12 cellular contexts compared by ENCODE assay signal in genomic region chr2:51511002-51511401, GRCh38.
A peak's percentile ranks its signal among the peaks of the same experiment; 100 is the strongest.
DNase-seq lines count a peak whose midpoint lies in the region; ATAC-seq and TF ChIP-seq lines count a peak whose summit lies in the region.
"Had no signal": no experiment of that assay in that cellular context is flagged by ENCODE, and none has a peak within 500 bp of the region (broad histone marks: within the 10 kb centered on the region; RNA-seq: fewer than 3 reads in every experiment).

No MANE protein-coding gene starts in this region.

- H3K4me3 ChIP-seq in Karpas-422 (ENCODE audit: low read length) (no peak overlapping the region), lower lobe of right lung (no peak overlapping the region), coronary artery (no peak overlapping the region)

- no peaks in the 10 kb centered on the region for H3K9me2 ChIP-seq in Karpas-422 (replicated peaks; ENCODE audit: insufficient read depth, low read length)

- peak overlapping the region; percentile 30; the same call in 1 of the 2 replicates for H2AFZ ChIP-seq in Karpas-422 (ENCODE audit: low read length)

- H3K27me3 ChIP-seq in Karpas-422 (ENCODE audit: low read length) = 0 out of 2 replicates have a peak, but pooled peaks cover 4% of the 10 kb centered on the region
- no peaks in the 10 kb centered on the region for H3K27me3 ChIP-seq in lower lobe of right lung (ENCODE audit: low read depth)
- H3K27me3 ChIP-seq: BLaER1 treated with 17β-estradiol and CSF1 and Interleukin-3, amounts not matched to agents 10 nM and 100 nM had no signal

- H3K36me3 ChIP-seq in Karpas-422 (ENCODE audit: insufficient read depth, low read length) (no peaks in the 10 kb centered on the region), lower lobe of right lung (no peaks in the 10 kb centered on the region)
- H3K36me3 ChIP-seq: BLaER1 treated with 17β-estradiol and CSF1 and Interleukin-3, amounts not matched to agents 10 nM and 100 nM had no signal

- H3K27ac ChIP-seq in Karpas-422 (ENCODE audit: low read length) (no peak overlapping the region), lower lobe of right lung (no peak overlapping the region), coronary artery (no peak overlapping the region)

- no peaks in the 10 kb centered on the region for H4K20me1 ChIP-seq in Karpas-422 (ENCODE audit: insufficient read depth, low read depth, low read length)
- H4K20me1 ChIP-seq: BLaER1 treated with 17β-estradiol and CSF1 and Interleukin-3, amounts not matched to agents 10 nM and 100 nM had no signal

- TF ChIP-seq CTCF in lower lobe of right lung (IDR thresholded peaks at IDR 0.05) (no peak), coronary artery (IDR thresholded peaks at IDR 0.05) (no peak)

- peak; percentile 83 for ATAC-seq in GM18868 (IDR thresholded peaks at IDR 0.05; ENCODE audit: unreplicated experiment)
- ATAC-seq in GM21786 (IDR thresholded peaks at IDR 0.05; ENCODE audit: unreplicated experiment) = peak; percentile 90
- peak; percentile 13 to 55 for ATAC-seq in lower lobe of right lung
- no peak for ATAC-seq in HG02973 (IDR thresholded peaks at IDR 0.05; ENCODE audit: unreplicated experiment)

- no peak overlapping the region for H3K9ac ChIP-seq in Karpas-422 (ENCODE audit: low read length)

- H3K9me3 ChIP-seq in Karpas-422 (ENCODE audit: low read length) (no peaks in the 10 kb centered on the region), lower lobe of right lung (no peaks in the 10 kb centered on the region)
- H3K9me3 ChIP-seq: BLaER1 treated with 17β-estradiol and CSF1 and Interleukin-3, amounts not matched to agents 10 nM and 100 nM had no signal

- DNase-seq in Karpas-422 = peak; percentile 48
- no peak for DNase-seq in lower lobe of right lung
- no peak for DNase-seq in NCI-H1105 treated with DMSO at 0.1 percent for 48 hours (lab: John Stamatoyannopoulos, UW)
- DNase-seq in coronary artery (ENCODE audit: low spot score) = no peak
- no peak for DNase-seq in NK-92 (lab: John Stamatoyannopoulos, UW; ENCODE audit: unreplicated experiment)
- DNase-seq: activated CD4-positive, alpha-beta T cell treated with anti-CD3 and anti-CD28 coated beads, Interleukin-2, amount 10 ng/mL, durations not matched to agents 7 days and 5 days; NCI-H2081 treated with DMSO at 0.1 percent for 48 hours; T-helper 1 cell had no signal

- no peaks in the 10 kb centered on the region for H3K79me2 ChIP-seq in Karpas-422 (ENCODE audit: low read length)

- H3K4me1 ChIP-seq in Karpas-422 (ENCODE audit: low read length) (peaks cover 6% of the 10 kb centered on the region), lower lobe of right lung (no peaks in the 10 kb centered on the region)

- peak overlapping the region; percentile 26 for H3K4me2 ChIP-seq in Karpas-422 (ENCODE audit: low read depth, low read length, poor library complexity, severe bottlenecking)

- intact Hi-C loops in lower lobe of right lung (cut with DNase I) = no loop called here
